ENCODE assay signal across 9 cellular contexts in genomic region chr2:147331790-147332419, GRCh38.
DNase-seq lines count a peak whose midpoint lies in the region; ATAC-seq and TF ChIP-seq lines count a peak whose summit lies in the region.
"Had no signal": no experiment of that assay in that cellular context is flagged by ENCODE, and none has a peak within 500 bp of the region (broad histone marks: within the 10 kb centered on the region; RNA-seq: fewer than 3 reads in every experiment).

No MANE protein-coding gene starts in this region.

- H3K4me2 ChIP-seq in hepatocyte, result no peak overlapping the region

- H3K36me3 ChIP-seq in hepatocyte (replicated peaks; ENCODE audit: insufficient read depth, low read depth), result no peaks in the 10 kb centered on the region
- H3K36me3 ChIP-seq: neutrophil had no signal

- no peak overlapping the region for H2AFZ ChIP-seq in hepatocyte

- H3K27me3 Mint-ChIP-seq in activated CD4-positive, alpha-beta T cell treated with anti-CD3 and anti-CD28 coated beads, Interleukin-2, amount 10 ng/mL, durations not matched to agents 24 days and 14 days, result peaks cover 3% of the 10 kb centered on the region

- H3K9me3 Mint-ChIP-seq in activated CD4-positive, alpha-beta T cell treated with anti-CD3 and anti-CD28 coated beads, Interleukin-2, amount 10 ng/mL, durations not matched to agents 24 days and 14 days, result peaks cover 9% of the 10 kb centered on the region

- H3K4me1 ChIP-seq in hepatocyte (ENCODE audit: insufficient read depth), result no peaks in the 10 kb centered on the region

- no peak overlapping the region for H3K4me3 Mint-ChIP-seq in activated CD4-positive, alpha-beta T cell treated with anti-CD3 and anti-CD28 coated beads, Interleukin-2, amount 10 ng/mL, durations not matched to agents 24 days and 14 days

- H3K27ac Mint-ChIP-seq in activated CD4-positive, alpha-beta T cell treated with anti-CD3 and anti-CD28 coated beads, Interleukin-2, amount 10 ng/mL, durations not matched to agents 24 days and 14 days, result no peak overlapping the region

- H3K9me2 ChIP-seq in hepatocyte (replicated peaks; ENCODE audit: insufficient read depth), result no peaks in the 10 kb centered on the region

- DNase-seq in ELR (ENCODE audit: low read depth) (peak; percentile 9), hepatocyte (ENCODE audit: low spot score) (peak; percentile 61), HuH-7.5 (ENCODE audit: low spot score) (no peak)
- peak; percentile 81 for DNase-seq in activated CD4-positive, alpha-beta T cell treated with anti-CD3 and anti-CD28 coated beads, Interleukin-2, amount 10 ng/mL, durations not matched to agents 24 days and 14 days
- DNase-seq in stimulated activated CD8-positive, alpha-beta memory T cell treated with anti-CD3 and anti-CD28 coated beads, Interleukin-4, amount 100 ng/mL, for 48 hours, result peak; percentile 59

- H3K79me2 ChIP-seq in hepatocyte, result no peaks in the 10 kb centered on the region

- H3K9me3 ChIP-seq in hepatocyte (ENCODE audit: low read depth), result no peaks in the 10 kb centered on the region
- H3K9me3 ChIP-seq: neutrophil had no signal

- intact Hi-C loops in activated CD4-positive, alpha-beta T cell treated with anti-CD3 and anti-CD28 coated beads, Interleukin-2, amount 10 ng/mL, durations not matched to agents 24 days and 14 days (cut with micrococcal nuclease), result loop anchor here (2.0 to 5.0 kb wide), 3 partner anchors 249 to 600 kb away; no protein-coding TSS in a partner anchor

- TF ChIP-seq CTCF in LNCAP (IDR thresholded peaks at IDR 0.05), result peak; percentile 65
- TF ChIP-seq CTCF in hepatocyte (IDR thresholded peaks at IDR 0.05; ENCODE audit: poor library complexity), result peak; percentile 49

- H3K27ac ChIP-seq in hepatocyte, result no peak overlapping the region
- H3K27ac ChIP-seq: neutrophil had no signal

- H3K4me1 Mint-ChIP-seq in activated CD4-positive, alpha-beta T cell treated with anti-CD3 and anti-CD28 coated beads, Interleukin-2, amount 10 ng/mL, durations not matched to agents 24 days and 14 days, result peaks cover 16% of the 10 kb centered on the region

- H4K20me1 ChIP-seq in hepatocyte (ENCODE audit: insufficient read depth, poor library complexity, severe bottlenecking), result no peaks in the 10 kb centered on the region

- ATAC-seq in GM21367 (IDR thresholded peaks at IDR 0.05; ENCODE audit: unreplicated experiment) (peak; percentile 61), HG03135 (IDR thresholded peaks at IDR 0.05; ENCODE audit: unreplicated experiment) (no peak)

- WGBS in hepatocyte (ENCODE audit: low lambda C conversion rate, missing lambda C conversion rate), result 45% methylated on average over 4 of the region's 4 CpGs

- no peaks in the 10 kb centered on the region for H3K27me3 ChIP-seq in hepatocyte
- H3K27me3 ChIP-seq: neutrophil had no signal

- H3K4me3 ChIP-seq in hepatocyte, result no peak overlapping the region

- no peaks in the 10 kb centered on the region for H3K36me3 Mint-ChIP-seq in activated CD4-positive, alpha-beta T cell treated with anti-CD3 and anti-CD28 coated beads, Interleukin-2, amount 10 ng/mL, durations not matched to agents 24 days and 14 days (ENCODE audit: low read depth)
